In the genomic region with DNA sequence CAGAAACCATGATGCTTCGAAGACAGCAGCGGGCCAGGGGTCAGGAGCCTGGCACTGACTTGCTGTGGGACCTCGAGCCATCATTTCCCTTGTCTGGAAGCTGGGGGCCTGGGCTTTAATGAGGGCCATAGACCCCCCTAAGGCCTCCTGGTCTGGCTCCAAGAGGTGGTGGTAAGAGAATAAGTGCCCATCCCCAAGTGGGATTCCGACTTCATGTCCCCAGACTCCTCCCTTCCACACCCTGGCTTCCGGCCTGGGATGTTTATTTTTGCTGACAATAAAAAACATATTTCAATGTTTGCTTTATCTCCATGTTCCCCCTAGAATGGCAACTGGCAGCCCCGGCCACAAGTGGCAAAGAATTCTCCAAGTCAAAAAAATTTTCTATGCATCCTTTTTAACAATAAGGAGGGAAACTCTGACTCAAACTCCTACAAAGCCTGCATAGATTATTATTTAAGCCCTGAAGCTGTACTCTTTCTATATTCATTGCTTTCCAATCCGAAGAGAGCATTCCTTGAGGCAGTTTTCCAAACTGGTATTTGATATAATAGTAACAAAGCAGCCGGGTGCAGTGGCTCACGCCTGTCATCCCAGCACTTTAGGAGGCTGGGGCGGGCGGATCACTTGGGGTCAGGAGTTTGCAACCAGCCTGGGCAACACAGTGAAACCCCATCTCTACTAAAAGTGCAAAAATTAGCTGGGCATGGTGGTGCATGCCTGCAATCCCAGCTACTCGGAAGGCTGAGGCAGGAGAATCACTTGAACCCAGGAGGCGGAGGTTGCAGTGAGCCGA, we compare ENCODE assay signal across 20 cellular contexts.
DNase-seq lines count a peak whose midpoint lies in the region; ATAC-seq and TF ChIP-seq lines count a peak whose summit lies in the region.
"Had no signal": no experiment of that assay in that cellular context is flagged by ENCODE, and none has a peak within 500 bp of the region (broad histone marks: within the 10 kb centered on the region; RNA-seq: fewer than 3 reads in every experiment).

No MANE protein-coding gene starts in this region.

- no peaks in the 10 kb centered on the region for H3K27me3 Mint-ChIP-seq in memory B cell
- H3K27me3 Mint-ChIP-seq: activated naive CD4-positive, alpha-beta T cell treated with anti-CD3 and anti-CD28 coated beads, Interleukin-2, amount 50 U/mL, for 24 hours; CD4-positive, alpha-beta memory T cell; effector memory CD8-positive, alpha-beta T cell had no signal

- no peaks in the 10 kb centered on the region for H3K27me3 ChIP-seq in HAP-1 (ENCODE audit: low read depth)
- H3K27me3 ChIP-seq: cardiac muscle cell, colonic mucosa, esophagus squamous epithelium had no signal

- no peaks in the 10 kb centered on the region for H3K9me3 Mint-ChIP-seq in memory B cell
- H3K9me3 Mint-ChIP-seq: activated naive CD4-positive, alpha-beta T cell treated with anti-CD3 and anti-CD28 coated beads, Interleukin-2, amount 50 U/mL, for 24 hours; effector memory CD8-positive, alpha-beta T cell had no signal

- ATAC-seq in memory B cell (ENCODE audit: low read depth) = no peak
- ATAC-seq in GM18517 (IDR thresholded peaks at IDR 0.05; ENCODE audit: unreplicated experiment) = no peak
- ATAC-seq: effector memory CD8-positive, alpha-beta T cell had no signal

- H3K27ac ChIP-seq in VCaP (peak overlapping the region; percentile 43), temporal lobe (ENCODE audit: low read depth, low read length) (peak overlapping the region; percentile 45)
- H3K27ac ChIP-seq: cardiac muscle cell, colonic mucosa had no signal

- no peaks in the 10 kb centered on the region for H3K9me3 ChIP-seq in HAP-1
- H3K9me3 ChIP-seq: colonic mucosa, esophagus squamous epithelium had no signal

- peaks cover 4% of the 10 kb centered on the region for H3K36me3 Mint-ChIP-seq in memory B cell
- H3K36me3 Mint-ChIP-seq: activated naive CD4-positive, alpha-beta T cell treated with anti-CD3 and anti-CD28 coated beads, Interleukin-2, amount 50 U/mL, for 24 hours had no signal

- H3K4me3 Mint-ChIP-seq in memory B cell = peak overlapping the region; percentile 32
- H3K4me3 Mint-ChIP-seq: activated naive CD4-positive, alpha-beta T cell treated with anti-CD3 and anti-CD28 coated beads, Interleukin-2, amount 50 U/mL, for 24 hours; CD4-positive, alpha-beta memory T cell; effector memory CD8-positive, alpha-beta T cell had no signal

- H3K36me3 ChIP-seq in HAP-1 (replicated peaks) = no peaks in the 10 kb centered on the region
- H3K36me3 ChIP-seq: cardiac muscle cell, colonic mucosa, esophagus squamous epithelium had no signal

- H3K4me1 ChIP-seq in HAP-1 = peaks cover 21% of the 10 kb centered on the region

- H3K4me1 Mint-ChIP-seq in memory B cell = peaks cover 50% of the 10 kb centered on the region

- no peak overlapping the region for H3K27ac Mint-ChIP-seq in memory B cell
- H3K27ac Mint-ChIP-seq: activated naive CD4-positive, alpha-beta T cell treated with anti-CD3 and anti-CD28 coated beads, Interleukin-2, amount 50 U/mL, for 24 hours had no signal

- no peak overlapping the region for H3K4me3 ChIP-seq in HAP-1
- H3K4me3 ChIP-seq: cardiac muscle cell, colonic mucosa, esophagus squamous epithelium had no signal

- DNase-seq in HAP-1 (ENCODE audit: low spot score in 2 of 2) (peak; percentile 56), memory B cell (ENCODE audit: low spot score in 2 of 2) (no peak), D341Med (ENCODE audit: low spot score) (no peak), HCEC 1CT (no peak)
- DNase-seq: activated CD4-positive, alpha-beta T cell treated with anti-CD3 and anti-CD28 coated beads, Interleukin-2, amount 50 U/mL, for 4 hours; activated CD8-positive, alpha-beta memory T cell treated with anti-CD3 and anti-CD28 coated beads, Interleukin-2, amount 50 U/mL, for 4 hours; CD4-positive, alpha-beta memory T cell; colonic mucosa; DMS153; effector memory CD8-positive, alpha-beta T cell; esophagus squamous epithelium; GOT3; NCI-H1694; NCI-H510A; T-helper 9 cell had no signal

- in situ Hi-C loops in HAP-1 (cut with MboI; ENCODE audit: low sequenced_read_pairs) = no loop called here

- no peak for TF ChIP-seq CTCF in VCaP (conservative IDR thresholded peaks at IDR 0.05)

Comparison
In these comparisons a context has a peak if more than half of its experiments do, and no peak if none do; other contexts are left out.
1. DNase-seq: peak in HAP-1 (2 of 2); none in memory B cell (0 of 2), D341Med (single experiment) and HCEC 1CT (single experiment).